Comparison of ENCODE assay signal across 1 cellular context in the genomic region with DNA sequence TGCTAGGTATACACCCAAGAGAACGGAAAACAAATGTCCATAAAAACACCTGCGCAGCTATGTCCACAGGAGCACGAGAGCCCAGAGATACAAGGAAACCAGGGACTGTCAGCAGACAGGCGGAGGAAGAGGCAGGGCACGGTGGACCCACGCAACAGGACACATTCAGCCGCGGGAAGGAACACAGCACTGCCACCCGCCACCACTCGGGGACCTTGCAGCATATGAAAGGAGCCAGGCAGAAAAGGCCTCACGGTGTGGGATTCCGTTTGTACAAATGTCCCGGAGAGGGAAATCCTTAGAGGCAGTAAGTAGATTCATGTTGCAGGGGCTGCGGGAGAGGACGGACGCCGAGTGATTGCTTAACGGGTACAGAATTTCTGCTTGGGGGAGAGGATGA.
TF ChIP-seq lines count a peak whose summit lies in the region.

No MANE protein-coding gene starts in this region.

TF ChIP-seq in K562, 482 proteins besides CTCF, POLR2A, EP300 and RAD21:
- no peak for TF ChIP-seq ERF (CRISPR knock-in tag; IDR thresholded peaks at IDR 0.05)
- TF ChIP-seq, protein P1, sequence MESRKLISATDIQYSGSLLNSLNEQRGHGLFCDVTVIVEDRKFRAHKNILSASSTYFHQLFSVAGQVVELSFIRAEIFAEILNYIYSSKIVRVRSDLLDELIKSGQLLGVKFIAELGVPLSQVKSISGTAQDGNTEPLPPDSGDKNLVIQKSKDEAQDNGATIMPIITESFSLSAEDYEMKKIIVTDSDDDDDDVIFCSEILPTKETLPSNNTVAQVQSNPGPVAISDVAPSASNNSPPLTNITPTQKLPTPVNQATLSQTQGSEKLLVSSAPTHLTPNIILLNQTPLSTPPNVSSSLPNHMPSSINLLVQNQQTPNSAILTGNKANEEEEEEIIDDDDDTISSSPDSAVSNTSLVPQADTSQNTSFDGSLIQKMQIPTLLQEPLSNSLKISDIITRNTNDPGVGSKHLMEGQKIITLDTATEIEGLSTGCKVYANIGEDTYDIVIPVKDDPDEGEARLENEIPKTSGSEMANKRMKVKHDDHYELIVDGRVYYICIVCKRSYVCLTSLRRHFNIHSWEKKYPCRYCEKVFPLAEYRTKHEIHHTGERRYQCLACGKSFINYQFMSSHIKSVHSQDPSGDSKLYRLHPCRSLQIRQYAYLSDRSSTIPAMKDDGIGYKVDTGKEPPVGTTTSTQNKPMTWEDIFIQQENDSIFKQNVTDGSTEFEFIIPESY (CRISPR knock-in tag; IDR thresholded peaks at IDR 0.05): peak; percentile 100
- TF ChIP-seq STAT5B (CRISPR knock-in tag; IDR thresholded peaks at IDR 0.05): no peak
- TF ChIP-seq, protein P2, sequence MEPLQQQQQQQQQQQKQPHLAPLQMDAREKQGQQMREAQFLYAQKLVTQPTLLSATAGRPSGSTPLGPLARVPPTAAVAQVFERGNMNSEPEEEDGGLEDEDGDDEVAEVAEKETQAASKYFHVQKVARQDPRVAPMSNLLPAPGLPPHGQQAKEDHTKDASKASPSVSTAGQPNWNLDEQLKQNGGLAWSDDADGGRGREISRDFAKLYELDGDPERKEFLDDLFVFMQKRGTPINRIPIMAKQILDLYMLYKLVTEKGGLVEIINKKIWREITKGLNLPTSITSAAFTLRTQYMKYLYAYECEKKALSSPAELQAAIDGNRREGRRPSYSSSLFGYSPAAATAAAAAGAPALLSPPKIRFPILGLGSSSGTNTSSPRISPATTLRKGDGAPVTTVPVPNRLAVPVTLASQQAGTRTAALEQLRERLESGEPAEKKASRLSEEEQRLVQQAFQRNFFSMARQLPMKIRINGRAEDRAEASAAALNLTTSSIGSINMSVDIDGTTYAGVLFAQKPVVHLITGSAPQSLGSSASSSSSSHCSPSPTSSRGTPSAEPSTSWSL (CRISPR knock-in tag; IDR thresholded peaks at IDR 0.05; ENCODE audit: borderline replicate concordance): no peak
- TF ChIP-seq ZNF551 (CRISPR knock-in tag; IDR thresholded peaks at IDR 0.05): no peak
TF ChIP-seq in K562: peak in this region for 1.
